Comparison of ENCODE assay signal across 2 cellular contexts in genomic region chr4:6201580-6202091, GRCh38.
TF ChIP-seq lines count a peak whose summit lies in the region.

No MANE protein-coding gene starts in this region.

TF ChIP-seq in GM23338, 12 proteins besides CTCF, POLR2A, EP300 and RAD21:
- TF ChIP-seq REST (IDR thresholded peaks at IDR 0.05; ENCODE audit: unreplicated experiment) (no peak), CREB1 (CRISPR knock-in tag; IDR thresholded peaks at IDR 0.05; ENCODE audit: low read depth) (no peak), ZNF331 (CRISPR knock-in tag; IDR thresholded peaks at IDR 0.05; ENCODE audit: low read depth) (no peak), JUNB (IDR thresholded peaks at IDR 0.05; ENCODE audit: unreplicated experiment) (no peak), STAT1 (IDR thresholded peaks at IDR 0.05; ENCODE audit: unreplicated experiment) (no peak)

TF ChIP-seq in WTC11, 78 proteins besides CTCF, POLR2A, EP300 and RAD21 (continued from another document):
- TF ChIP-seq, protein P1, sequence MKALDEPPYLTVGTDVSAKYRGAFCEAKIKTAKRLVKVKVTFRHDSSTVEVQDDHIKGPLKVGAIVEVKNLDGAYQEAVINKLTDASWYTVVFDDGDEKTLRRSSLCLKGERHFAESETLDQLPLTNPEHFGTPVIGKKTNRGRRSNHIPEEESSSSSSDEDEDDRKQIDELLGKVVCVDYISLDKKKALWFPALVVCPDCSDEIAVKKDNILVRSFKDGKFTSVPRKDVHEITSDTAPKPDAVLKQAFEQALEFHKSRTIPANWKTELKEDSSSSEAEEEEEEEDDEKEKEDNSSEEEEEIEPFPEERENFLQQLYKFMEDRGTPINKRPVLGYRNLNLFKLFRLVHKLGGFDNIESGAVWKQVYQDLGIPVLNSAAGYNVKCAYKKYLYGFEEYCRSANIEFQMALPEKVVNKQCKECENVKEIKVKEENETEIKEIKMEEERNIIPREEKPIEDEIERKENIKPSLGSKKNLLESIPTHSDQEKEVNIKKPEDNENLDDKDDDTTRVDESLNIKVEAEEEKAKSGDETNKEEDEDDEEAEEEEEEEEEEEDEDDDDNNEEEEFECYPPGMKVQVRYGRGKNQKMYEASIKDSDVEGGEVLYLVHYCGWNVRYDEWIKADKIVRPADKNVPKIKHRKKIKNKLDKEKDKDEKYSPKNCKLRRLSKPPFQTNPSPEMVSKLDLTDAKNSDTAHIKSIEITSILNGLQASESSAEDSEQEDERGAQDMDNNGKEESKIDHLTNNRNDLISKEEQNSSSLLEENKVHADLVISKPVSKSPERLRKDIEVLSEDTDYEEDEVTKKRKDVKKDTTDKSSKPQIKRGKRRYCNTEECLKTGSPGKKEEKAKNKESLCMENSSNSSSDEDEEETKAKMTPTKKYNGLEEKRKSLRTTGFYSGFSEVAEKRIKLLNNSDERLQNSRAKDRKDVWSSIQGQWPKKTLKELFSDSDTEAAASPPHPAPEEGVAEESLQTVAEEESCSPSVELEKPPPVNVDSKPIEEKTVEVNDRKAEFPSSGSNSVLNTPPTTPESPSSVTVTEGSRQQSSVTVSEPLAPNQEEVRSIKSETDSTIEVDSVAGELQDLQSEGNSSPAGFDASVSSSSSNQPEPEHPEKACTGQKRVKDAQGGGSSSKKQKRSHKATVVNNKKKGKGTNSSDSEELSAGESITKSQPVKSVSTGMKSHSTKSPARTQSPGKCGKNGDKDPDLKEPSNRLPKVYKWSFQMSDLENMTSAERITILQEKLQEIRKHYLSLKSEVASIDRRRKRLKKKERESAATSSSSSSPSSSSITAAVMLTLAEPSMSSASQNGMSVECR (CRISPR knock-in tag; IDR thresholded peaks at IDR 0.05; ENCODE audit: borderline replicate concordance) = no peak
